13 cellular contexts compared by ENCODE assay signal in genomic region chr4:8472166-8472688, GRCh38.
A peak's percentile ranks its signal among the peaks of the same experiment; 100 is the strongest.
DNase-seq lines count a peak whose midpoint lies in the region; ATAC-seq and TF ChIP-seq lines count a peak whose summit lies in the region.
"Had no signal": no experiment of that assay in that cellular context is flagged by ENCODE, and none has a peak within 500 bp of the region (broad histone marks: within the 10 kb centered on the region; RNA-seq: fewer than 3 reads in every experiment).

No MANE protein-coding gene starts in this region.

- H3K9me3 Mint-ChIP-seq in stimulated activated effector memory CD8-positive, alpha-beta T cell treated with anti-CD3 and anti-CD28 coated beads, Interleukin-12 subunit alpha, Interleukin-12 subunit beta, amount 100 ng/mL, for 72 hours = no peaks in the 10 kb centered on the region
- H3K9me3 Mint-ChIP-seq: central memory CD8-positive, alpha-beta T cell; natural killer cell treated with Interleukin-12 subunit alpha and Interleukin-12 subunit beta and Interleukin-15 and Interleukin-18, amount 100 ng/mL, for 72 hours had no signal

- CTCF ChIA-PET in RWPE1 (lab: Yijun Ruan, JAX) = interaction anchor here (1.1 to 1.4 kb wide), 2 partner anchors 126 to 135 kb away, joined by 5 read pairs; no protein-coding TSS in a partner anchor

- DNase-seq in D341Med (ENCODE audit: low spot score) (peak; percentile 22), RWPE1 (ENCODE audit: low spot score) (no peak), iris pigment epithelial cell (ENCODE audit: low read depth) (peak; percentile 12), epidermal melanocyte (ENCODE audit: insufficient read length, low spot score) (no peak), NCI-H524 treated with DMSO at 0.1 percent for 48 hours (lab: John Stamatoyannopoulos, UW) (no peak), NCI-H1048 (lab: John Stamatoyannopoulos, UW) (no peak)
- no peak for DNase-seq in stimulated activated effector memory CD8-positive, alpha-beta T cell treated with anti-CD3 and anti-CD28 coated beads, Interleukin-12 subunit alpha, Interleukin-12 subunit beta, amount 100 ng/mL, for 72 hours (ENCODE audit: low spot score in 2 of 2)
- DNase-seq: activated CD4-positive, alpha-beta T cell treated with anti-CD3 and anti-CD28 coated beads, Interleukin-2, amount 50 U/mL, for 1 hour; NCI-H2081; T-helper 2 cell had no signal

- peak overlapping the region; percentile 46 for H3K27ac Mint-ChIP-seq in stimulated activated effector memory CD8-positive, alpha-beta T cell treated with anti-CD3 and anti-CD28 coated beads, Interleukin-12 subunit alpha, Interleukin-12 subunit beta, amount 100 ng/mL, for 72 hours

- peak overlapping the region; percentile 14; the same call in 1 of the 2 replicates for H3K27ac ChIP-seq in RWPE1

- H3K4me1 Mint-ChIP-seq in stimulated activated effector memory CD8-positive, alpha-beta T cell treated with anti-CD3 and anti-CD28 coated beads, Interleukin-12 subunit alpha, Interleukin-12 subunit beta, amount 100 ng/mL, for 72 hours = no peaks in the 10 kb centered on the region

- no peak for TF ChIP-seq CTCF in RWPE1 (conservative IDR thresholded peaks at IDR 0.05; ENCODE audit: low read depth)

- H3K36me3 Mint-ChIP-seq in stimulated activated effector memory CD8-positive, alpha-beta T cell treated with anti-CD3 and anti-CD28 coated beads, Interleukin-12 subunit alpha, Interleukin-12 subunit beta, amount 100 ng/mL, for 72 hours = peaks cover 51% of the 10 kb centered on the region
- H3K36me3 Mint-ChIP-seq: natural killer cell treated with Interleukin-12 subunit alpha and Interleukin-12 subunit beta and Interleukin-15 and Interleukin-18, amount 100 ng/mL, for 72 hours had no signal

- POLR2A ChIA-PET in RWPE1 (lab: Yijun Ruan, JAX; ENCODE audit: low non-redundant PET) = no interaction called here

- no peak for ATAC-seq in stimulated activated effector memory CD8-positive, alpha-beta T cell treated with anti-CD3 and anti-CD28 coated beads, Interleukin-12 subunit alpha, Interleukin-12 subunit beta, amount 100 ng/mL, for 72 hours
- ATAC-seq in GM19035 (IDR thresholded peaks at IDR 0.05; ENCODE audit: unreplicated experiment) = no peak
- ATAC-seq: natural killer cell treated with Interleukin-12 subunit alpha and Interleukin-12 subunit beta and Interleukin-15 and Interleukin-18, amount 100 ng/mL, for 72 hours had no signal

- H3K4me3 Mint-ChIP-seq in stimulated activated effector memory CD8-positive, alpha-beta T cell treated with anti-CD3 and anti-CD28 coated beads, Interleukin-12 subunit alpha, Interleukin-12 subunit beta, amount 100 ng/mL, for 72 hours = no peak overlapping the region
- H3K4me3 Mint-ChIP-seq: central memory CD8-positive, alpha-beta T cell; natural killer cell treated with Interleukin-12 subunit alpha and Interleukin-12 subunit beta and Interleukin-15 and Interleukin-18, amount 100 ng/mL, for 72 hours had no signal

Comparison
In these comparisons a context has a peak if more than half of its experiments do, and no peak if none do; other contexts are left out.
1. DNase-seq: peak in D341Med (single experiment) and iris pigment epithelial cell (single experiment); none in RWPE1 (single experiment), stimulated activated effector memory CD8-positive, alpha-beta T cell treated with anti-CD3 and anti-CD28 coated beads, Interleukin-12 subunit alpha, Interleukin-12 subunit beta, amount 100 ng/mL, for 72 hours (0 of 2), epidermal melanocyte (single experiment), NCI-H524 treated with DMSO at 0.1 percent for 48 hours (single experiment) and NCI-H1048 (single experiment).